In the genomic region with DNA sequence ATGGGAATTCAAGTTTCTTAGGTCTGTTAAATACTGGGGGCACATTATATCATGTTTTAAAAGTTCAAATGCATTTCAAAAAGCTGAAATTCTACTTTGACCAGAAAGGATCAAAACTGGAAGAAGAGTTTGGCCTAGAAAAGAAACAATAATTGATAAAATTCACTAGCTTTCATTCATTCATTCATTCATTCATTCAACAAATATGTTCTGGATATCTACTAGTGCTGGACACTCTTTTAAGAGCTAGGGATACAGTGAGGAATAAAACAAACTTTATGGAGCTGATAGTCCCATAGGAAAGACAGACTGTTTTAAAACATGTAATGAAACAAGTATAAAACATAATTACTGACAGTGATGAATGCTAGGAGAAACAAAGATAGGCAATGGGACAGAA, we compare ENCODE assay signal across 22 cellular contexts.
DNase-seq lines count a peak whose midpoint lies in the region; ATAC-seq, FAIRE-seq and TF ChIP-seq lines count a peak whose summit lies in the region.
"Had no signal": no experiment of that assay in that cellular context is flagged by ENCODE, and none has a peak within 500 bp of the region (broad histone marks: within the 10 kb centered on the region; RNA-seq: fewer than 3 reads in every experiment).

No MANE protein-coding gene starts in this region.

- H3K4me2 ChIP-seq in GM12878 (ENCODE audit: control insufficient read depth, insufficient read depth) (no peak overlapping the region), mesendoderm (ENCODE audit: low read length) (no peak overlapping the region)
- H3K4me2 ChIP-seq: A549 had no signal

- H3K27ac Mint-ChIP-seq in natural killer cell = peak overlapping the region; percentile 73 to 90
- H3K27ac Mint-ChIP-seq: B cell; CD4-positive, alpha-beta T cell; CD8-positive, alpha-beta T cell had no signal

- H3K36me3 ChIP-seq in GM12878 (ENCODE audit: control insufficient read depth in 2 of 2, insufficient read depth in 2 of 2, low read length in 1 of 2) (no peaks in the 10 kb centered on the region), neutrophil (no peaks in the 10 kb centered on the region), mesendoderm (ENCODE audit: control insufficient read depth, insufficient read depth, low read length) (no peaks in the 10 kb centered on the region)

- H3K27me3 Mint-ChIP-seq in natural killer cell (ENCODE audit: low read depth in 2 of 2) = no peaks in the 10 kb centered on the region
- H3K27me3 Mint-ChIP-seq: B cell; CD4-positive, alpha-beta T cell had no signal

- no peak overlapping the region for H2BK5ac ChIP-seq in mesendoderm (ENCODE audit: low read length)

- no peak overlapping the region for H3K4me3 Mint-ChIP-seq in natural killer cell
- H3K4me3 Mint-ChIP-seq: B cell; CD4-positive, alpha-beta T cell; CD8-positive, alpha-beta T cell had no signal

- no peak for TF ChIP-seq RAD21 in GM12878 (IDR thresholded peaks at IDR 0.05; ENCODE audit: insufficient read depth, low read depth, low read length)

- peak; percentile 56 for FAIRE-seq in GM12892 (lab: Jason Lieb, UNC)
- no peak for FAIRE-seq in GM12878 (lab: Jason Lieb, UNC)
- FAIRE-seq: A549, D721Med, G401.6, GM19239 had no signal

- no peak overlapping the region for H2AFZ ChIP-seq in GM12878 (ENCODE audit: control insufficient read depth, low read depth, low read length)

- H3K56ac ChIP-seq in mesendoderm (ENCODE audit: low read length) = no peak overlapping the region

- POLR2A ChIA-PET in GM12878 (lab: Charles Lee) = interaction anchor here (1.3 to 2.3 kb wide), 3 partner anchors 104 to 180 kb away, joined by 3 to 7 read pairs (median 5); a partner anchor contains a TSS

- H3K9me3 ChIP-seq in GM12878 (replicated peaks; ENCODE audit: control insufficient read depth, insufficient read depth, low read length) (no peaks in the 10 kb centered on the region; the same call in none of the 3 replicates), neutrophil (no peaks in the 10 kb centered on the region)
- H3K9me3 ChIP-seq: A549; BLaER1 treated with 17β-estradiol and CSF1 and Interleukin-3, amounts not matched to agents 10 nM and 100 nM; Caco-2 had no signal

- no peaks in the 10 kb centered on the region for H3K9me3 Mint-ChIP-seq in natural killer cell
- H3K9me3 Mint-ChIP-seq: CD4-positive, alpha-beta T cell; CD8-positive, alpha-beta T cell had no signal

- CTCF ChIA-PET in GM12878 (lab: Yijun Ruan, JAX) = interaction anchor here (1.0 to 1.7 kb wide), 4 partner anchors 9 to 96 kb away, joined by 3 to 6 read pairs (median 4); no protein-coding TSS in a partner anchor

- TF ChIP-seq EP300 in GM12878 (IDR thresholded peaks at IDR 0.05; ENCODE audit: borderline replicate concordance in 1 of 2, control insufficient read depth in 1 of 2, low read depth in 2 of 2, low read length in 2 of 2) = no peak

- H3K9ac ChIP-seq in GM12878 (ENCODE audit: control insufficient read depth, insufficient read depth, low read length) (no peak overlapping the region), mesendoderm (ENCODE audit: low read length) (no peak overlapping the region)
- H3K9ac ChIP-seq: BLaER1 treated with 17β-estradiol and CSF1 and Interleukin-3, amounts not matched to agents 10 nM and 100 nM had no signal

- H2BK15ac ChIP-seq in mesendoderm (replicated peaks; ENCODE audit: low read depth) = no peak overlapping the region

- TF ChIP-seq CTCF in GM12878 (IDR thresholded peaks at IDR 0.05 in 2 of 3, conservative IDR thresholded peaks at IDR 0.05 in 1 of 3; ENCODE audit: control insufficient read depth in 2 of 3, extremely low read depth in 1 of 3, insufficient read depth in 1 of 3, low read depth in 3 of 3, low read length in 3 of 3) (no peak), natural killer cell (IDR thresholded peaks at IDR 0.05) (no peak), neutrophil (IDR thresholded peaks at IDR 0.05) (no peak)

- H4K8ac ChIP-seq in mesendoderm (ENCODE audit: low read depth, low read length) = no peak overlapping the region

- peaks cover 35% of the 10 kb centered on the region for H3K4me1 ChIP-seq in GM12878 (ENCODE audit: control insufficient read depth, insufficient read depth, low read length)
- H3K4me1 ChIP-seq in neutrophil (ENCODE audit: control insufficient read depth in 1 of 2, insufficient read depth in 1 of 2, low read depth in 1 of 2, low read length in 1 of 2) = peaks cover 71 to 74% of the 10 kb centered on the region in 2 experiments
- no peaks in the 10 kb centered on the region for H3K4me1 ChIP-seq in mesendoderm (ENCODE audit: control insufficient read depth, low read depth, low read length)
- H3K4me1 ChIP-seq: A549, Caco-2 had no signal

- H3K79me2 ChIP-seq in GM12878 (ENCODE audit: control insufficient read depth, insufficient read depth, low read length) (no peaks in the 10 kb centered on the region), mesendoderm (ENCODE audit: control insufficient read depth, insufficient read depth, low read length) (no peaks in the 10 kb centered on the region)

- no peak overlapping the region for H3K4ac ChIP-seq in mesendoderm (ENCODE audit: low read depth, low read length)

- no peak overlapping the region for H2BK120ac ChIP-seq in mesendoderm (ENCODE audit: low read depth, low read length)

- in situ Hi-C loops in GM12878 (cut with MboI) = no loop called here

- H3K23ac ChIP-seq in mesendoderm (ENCODE audit: low read length) = no peak overlapping the region

- no peak for ATAC-seq in GM12878
- no peak for ATAC-seq in natural killer cell
- ATAC-seq in HG02885 (IDR thresholded peaks at IDR 0.05; ENCODE audit: poor library complexity, unreplicated experiment) = no peak
- ATAC-seq: A549; CD8-positive, alpha-beta T cell had no signal

- H3K27me3 ChIP-seq in GM12878 (replicated peaks in 1 of 2; ENCODE audit: control insufficient read depth in 2 of 2, insufficient read depth in 2 of 2, low read length in 1 of 2) (no peaks in the 10 kb centered on the region), neutrophil (no peaks in the 10 kb centered on the region), mesendoderm (ENCODE audit: insufficient read depth, low read length, poor library complexity) (no peaks in the 10 kb centered on the region)
- H3K27me3 ChIP-seq: BLaER1 treated with 17β-estradiol and CSF1 and Interleukin-3, amounts not matched to agents 10 nM and 100 nM had no signal

- TF ChIP-seq POLR2A in GM12892 (IDR thresholded peaks at IDR 0.05; ENCODE audit: low read depth, low read length) = no peak
- no peak for TF ChIP-seq POLR2A in GM12878 (IDR thresholded peaks at IDR 0.05; ENCODE audit: low read depth, low read length)

- H3K4me1 Mint-ChIP-seq in natural killer cell = peaks cover 55 to 60% of the 10 kb centered on the region in 2 donors

- intact Hi-C loops in GM12878 (cut with micrococcal nuclease; ENCODE audit: unreplicated experiment) (no loop called here), natural killer cell (cut with micrococcal nuclease) (no loop called here)

- H3K4me3 ChIP-seq in GM12878 (no peak overlapping the region), neutrophil (ENCODE audit: low read depth in 1 of 2, low read length in 1 of 2) (peak overlapping the region in 1 of 2 experiments; percentile 42), mesendoderm (ENCODE audit: low read length) (no peak overlapping the region)
- H3K4me3 ChIP-seq: A549; BLaER1 treated with 17β-estradiol and CSF1 and Interleukin-3, amounts not matched to agents 10 nM and 100 nM had no signal

- no peak overlapping the region for H2AK5ac ChIP-seq in mesendoderm (ENCODE audit: low read length)

- H4K20me1 ChIP-seq in GM12878 (ENCODE audit: control insufficient read depth, insufficient read depth) = no peaks in the 10 kb centered on the region
- H4K20me1 ChIP-seq: BLaER1 treated with 17β-estradiol and CSF1 and Interleukin-3, amounts not matched to agents 10 nM and 100 nM had no signal

- H3K27ac ChIP-seq in GM12878 (ENCODE audit: control insufficient read depth, insufficient read depth) (no peak overlapping the region), neutrophil (peak overlapping the region; percentile 95), mesendoderm (ENCODE audit: low read depth, low read length) (no peak overlapping the region)
- H3K27ac ChIP-seq: 22Rv1, A549, C4-2B had no signal

- no peak for DNase-seq in GM12892 (ENCODE audit: insufficient read length)
- no peak for DNase-seq in GM12878 (ENCODE audit: low read depth, low spot score)
- DNase-seq in natural killer cell = no peak
- DNase-seq in activated T-cell treated with anti-CD3 and anti-CD28 coated beads for 4 hours = no peak
- no peak for DNase-seq in mesendoderm
- DNase-seq: AML-193; Caco-2; Calu3; CD4-positive, alpha-beta T cell; CD8-positive, alpha-beta T cell; DMS79 treated with DMSO at 0.1 percent for 48 hours; GF-D8 had no signal

- RAD21 ChIA-PET in GM12878 (lab: Charles Lee; ENCODE audit: unreplicated experiment) = interaction anchor here (0.6 to 5.1 kb wide), 3 partner anchors 35 to 362 kb away, joined by 3 to 25 read pairs (median 3); no protein-coding TSS in a partner anchor

- H4K5ac ChIP-seq in mesendoderm (ENCODE audit: low read length) = no peak overlapping the region

- BruUV-seq in GM12878 (replicated peaks; lab: Mats Ljungman, UMichigan) = no TSS peak

- SMC1A ChIA-PET in GM12878 (lab: Charles Lee; ENCODE audit: uncharacterized antibody, unreplicated experiment) = interaction anchor here (0.9 to 2.7 kb wide), 11 partner anchors 10 to 432 kb away, joined by 3 to 11 read pairs (median 3); a partner anchor contains a TSS

- H3K79me1 ChIP-seq in mesendoderm (ENCODE audit: low read length) = no peaks in the 10 kb centered on the region

- no peaks in the 10 kb centered on the region for H3K36me3 Mint-ChIP-seq in natural killer cell
- H3K36me3 Mint-ChIP-seq: CD8-positive, alpha-beta T cell had no signal

- no peak overlapping the region for H3K18ac ChIP-seq in mesendoderm (ENCODE audit: low read length)

TF ChIP-seq in GM12878, 131 proteins besides CTCF, POLR2A, EP300 and RAD21:
- TF ChIP-seq ZNF24 (IDR thresholded peaks at IDR 0.05) = peak; percentile 93
- TF ChIP-seq GATAD2B (conservative IDR thresholded peaks at IDR 0.05; ENCODE audit: low read depth) = no peak
